ENCODE assay signal across 26 cellular contexts in genomic region chrX:12867746-12868145, GRCh38. TPM values are rescaled to one million over a fixed set of nuclear protein-coding genes. Genes with fewer than 3 reads are reported as not detected.
DNase-seq lines count a peak whose midpoint lies in the region; ATAC-seq, FAIRE-seq and TF ChIP-seq lines count a peak whose summit lies in the region.
"Had no signal": no experiment of that assay in that cellular context is flagged by ENCODE, and none has a peak within 500 bp of the region (broad histone marks: within the 10 kb centered on the region; RNA-seq: fewer than 3 reads in every experiment).

No MANE protein-coding gene starts in this region.

- peak overlapping the region; percentile 95 for H3K27ac Mint-ChIP-seq in activated B cell treated with CpG ODN at 0.5 μM for 24 hours
- peak overlapping the region; percentile 96 for H3K27ac Mint-ChIP-seq in stimulated activated memory B cell treated with anti-CD40 and anti-IgM and Interleukin-4, amounts not matched to agents 10 μg/mL and 1 μg/mL and 100 μg/mL, for 72 hours
- H3K27ac Mint-ChIP-seq: CD8-positive, alpha-beta T cell had no signal

- POLR2A ChIA-PET in activated B cell treated with CpG ODN at 0.5 μM for 24 hours (lab: Charles Lee) = interaction anchor here (0.6 kb wide), 2 partner anchors 11 to 76 kb away, joined by 6 to 9 read pairs; partner anchors contain the start of gene PRPS2

- DNase-seq in NOMO-1 treated with DMSO at 0.1 percent for 48 hours (lab: John Stamatoyannopoulos, UW; ENCODE audit: unreplicated experiment) (peak; percentile 56), NOMO-1 (lab: John Stamatoyannopoulos, UW; ENCODE audit: unreplicated experiment in 2 of 2) (no peak), activated B cell treated with CpG ODN at 0.5 μM for 24 hours (no peak), omental fat pad (ENCODE audit: low spot score) (no peak), RCC 7860 (ENCODE audit: low spot score) (no peak)
- DNase-seq: activated CD4-positive, alpha-beta T cell treated with anti-CD3 and anti-CD28 coated beads, Interleukin-2, amount 50 U/mL, for 4 hours; activated naive CD4-positive, alpha-beta T cell treated with anti-CD3 and anti-CD28 coated beads, Interleukin-2, amount 50 U/mL, for 16 hours; activated T-cell treated with anti-CD3 and anti-CD28 coated beads for 4 hours; body of pancreas; CD8-positive, alpha-beta T cell; DND-41; KG1; NCI-H69; ovary; Peyer's patch had no signal

- peak overlapping the region; percentile 84 for H3K4me3 Mint-ChIP-seq in activated B cell treated with CpG ODN at 0.5 μM for 24 hours
- H3K4me3 Mint-ChIP-seq in stimulated activated memory B cell treated with anti-CD40 and anti-IgM and Interleukin-4, amounts not matched to agents 10 μg/mL and 1 μg/mL and 100 μg/mL, for 72 hours = peak overlapping the region; percentile 87
- H3K4me3 Mint-ChIP-seq: CD8-positive, alpha-beta T cell had no signal

- peak; percentile 48 for ATAC-seq in GM19395 (IDR thresholded peaks at IDR 0.05; ENCODE audit: unreplicated experiment)
- peak; percentile 26 for ATAC-seq in activated B cell treated with CpG ODN at 0.5 μM for 24 hours (ENCODE audit: low read depth)
- ATAC-seq in stimulated activated memory B cell treated with anti-CD40 and anti-IgM and Interleukin-4, amounts not matched to agents 10 μg/mL and 1 μg/mL and 100 μg/mL, for 72 hours = peak; percentile 58
- no peak for ATAC-seq in omental fat pad (ENCODE audit: low FRiP score)
- no peak for ATAC-seq in GM21825 (IDR thresholded peaks at IDR 0.05; ENCODE audit: unreplicated experiment)
- ATAC-seq: body of pancreas; CD8-positive, alpha-beta T cell; gastroesophageal sphincter; sciatic nerve; SK-N-SH treated with all-trans-retinoic acid at 6 μM for 48 hours had no signal

- H3K27me3 Mint-ChIP-seq in activated B cell treated with CpG ODN at 0.5 μM for 24 hours = no peaks in the 10 kb centered on the region
- no peaks in the 10 kb centered on the region for H3K27me3 Mint-ChIP-seq in stimulated activated memory B cell treated with anti-CD40 and anti-IgM and Interleukin-4, amounts not matched to agents 10 μg/mL and 1 μg/mL and 100 μg/mL, for 72 hours

- H3K9me3 Mint-ChIP-seq in activated B cell treated with CpG ODN at 0.5 μM for 24 hours = no peaks in the 10 kb centered on the region
- peaks cover 2% of the 10 kb centered on the region for H3K9me3 Mint-ChIP-seq in stimulated activated memory B cell treated with anti-CD40 and anti-IgM and Interleukin-4, amounts not matched to agents 10 μg/mL and 1 μg/mL and 100 μg/mL, for 72 hours
- H3K9me3 Mint-ChIP-seq: CD8-positive, alpha-beta T cell had no signal

- FAIRE-seq in RCC 7860 (lab: Jason Lieb, UNC) = no peak
- FAIRE-seq: endothelial cell of umbilical vein, TTC549 had no signal

- no peak for TF ChIP-seq CTCF in activated B cell treated with CpG ODN at 0.5 μM for 24 hours (IDR thresholded peaks at IDR 0.05)
- no peak for TF ChIP-seq CTCF in omental fat pad (IDR thresholded peaks at IDR 0.05)

- peaks cover 67% of the 10 kb centered on the region for H3K4me1 Mint-ChIP-seq in activated B cell treated with CpG ODN at 0.5 μM for 24 hours
- H3K4me1 Mint-ChIP-seq in stimulated activated memory B cell treated with anti-CD40 and anti-IgM and Interleukin-4, amounts not matched to agents 10 μg/mL and 1 μg/mL and 100 μg/mL, for 72 hours = peaks cover 42% of the 10 kb centered on the region

- peaks cover 8% of the 10 kb centered on the region for H3K36me3 Mint-ChIP-seq in activated B cell treated with CpG ODN at 0.5 μM for 24 hours (ENCODE audit: low read depth)
- peaks cover 14% of the 10 kb centered on the region for H3K36me3 Mint-ChIP-seq in stimulated activated memory B cell treated with anti-CD40 and anti-IgM and Interleukin-4, amounts not matched to agents 10 μg/mL and 1 μg/mL and 100 μg/mL, for 72 hours
- H3K36me3 Mint-ChIP-seq: CD8-positive, alpha-beta T cell had no signal

- CTCF ChIA-PET in activated B cell treated with CpG ODN at 0.5 μM for 24 hours (lab: Charles Lee) = no interaction called here

- intact Hi-C loops in activated B cell treated with CpG ODN at 0.5 μM for 24 hours (cut with micrococcal nuclease) = no loop called here

RNA-seq across cellular contexts. Expression of gene TLR7, which starts 0.9 kb away (rescaled TPM):
- total RNA-seq in activated B cell treated with CpG ODN at 0.5 μM for 24 hours (4.6 and 5.4 TPM in 2 replicates), omental fat pad (1 to 10 TPM in 2 of 4 donors, under 1 TPM in 2; 0.32 to 1.3 (median 0.95) TPM)
- total RNA-seq: A172, endothelial cell of umbilical vein, myocyte had no signal

RNA-seq across cellular contexts. Expression of gene TLR8, which starts 38.7 kb away (rescaled TPM):
- total RNA-seq in activated B cell treated with CpG ODN at 0.5 μM for 24 hours = 0.20 and 0.22 TPM in 2 replicates
- total RNA-seq in omental fat pad = 10 to 100 TPM in 1 of 4 donors, 1 to 10 TPM in 3; 1.4 to 10.9 (median 6.1) TPM
- total RNA-seq: A172; CD8-positive, alpha-beta T cell; endothelial cell of umbilical vein; H4; myocyte had no signal

Comparison
In these comparisons a context has a peak if more than half of its experiments do, and no peak if none do; other contexts are left out.
1. ATAC-seq: peak in GM19395 (single experiment), activated B cell treated with CpG ODN at 0.5 μM for 24 hours (single experiment) and stimulated activated memory B cell treated with anti-CD40 and anti-IgM and Interleukin-4, amounts not matched to agents 10 μg/mL and 1 μg/mL and 100 μg/mL, for 72 hours (single experiment); none in omental fat pad (single experiment) and GM21825 (single experiment).